Comparison of ENCODE assay signal across 14 cellular contexts in the genomic region with DNA sequence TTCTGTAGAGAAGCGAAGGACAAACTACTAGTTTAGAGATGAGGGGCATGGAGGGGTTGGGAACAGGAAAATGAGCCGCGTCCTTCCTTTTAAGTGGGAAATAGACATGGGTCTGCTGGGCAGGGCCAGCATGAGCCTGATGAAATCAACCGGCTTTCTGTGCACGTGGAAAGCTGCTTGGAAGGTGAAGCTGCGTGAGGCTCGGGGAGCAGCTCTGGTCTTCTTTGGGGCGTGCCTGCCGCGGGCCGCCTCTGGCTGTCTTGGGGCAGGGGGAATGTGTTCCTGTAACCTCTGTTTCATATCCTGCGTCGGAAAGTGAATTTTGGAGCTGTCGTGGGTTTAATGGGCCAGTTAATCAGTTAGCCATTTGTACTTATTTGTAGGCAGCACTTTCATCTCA.
DNase-seq lines count a peak whose midpoint lies in the region; ATAC-seq and TF ChIP-seq lines count a peak whose summit lies in the region.
"Had no signal": no experiment of that assay in that cellular context is flagged by ENCODE, and none has a peak within 500 bp of the region (broad histone marks: within the 10 kb centered on the region; RNA-seq: fewer than 3 reads in every experiment).

No MANE protein-coding gene starts in this region.

- H3K36me3 Mint-ChIP-seq in activated CD8-positive, alpha-beta T cell treated with anti-CD3 and anti-CD28 coated beads, Interleukin-2, amount 10 ng/mL, durations not matched to agents 7 days and 5 days (ENCODE audit: low read depth): no peaks in the 10 kb centered on the region
- H3K36me3 Mint-ChIP-seq in activated CD8-positive, alpha-beta T cell treated with anti-CD3 and anti-CD28 coated beads for 36 hours (ENCODE audit: low read depth): no peaks in the 10 kb centered on the region
- peaks cover 6% of the 10 kb centered on the region for H3K36me3 Mint-ChIP-seq in dendritic cell treated with granulocyte-macrophage colony-stimulating factor and Interleukin-4, amounts not matched to agents 40 ng/mL and 50 ng/mL, for 4 days (ENCODE audit: low read depth)
- no peaks in the 10 kb centered on the region for H3K36me3 Mint-ChIP-seq in activated CD8-positive, alpha-beta memory T cell treated with anti-CD3 and anti-CD28 coated beads, Interleukin-2, amount 10 ng/mL, durations not matched to agents 7 days and 5 days

- in situ Hi-C loops in GM13977 (cut with MboI; ENCODE audit: low pct_unique_long_range_greater_than_20kb, low sequenced_read_pairs, unreplicated experiment): no loop called here

- peaks cover 28% of the 10 kb centered on the region for H3K27me3 Mint-ChIP-seq in activated CD8-positive, alpha-beta T cell treated with anti-CD3 and anti-CD28 coated beads, Interleukin-2, amount 10 ng/mL, durations not matched to agents 7 days and 5 days (ENCODE audit: low read depth)
- peaks cover 22% of the 10 kb centered on the region for H3K27me3 Mint-ChIP-seq in activated CD8-positive, alpha-beta T cell treated with anti-CD3 and anti-CD28 coated beads for 36 hours
- peaks cover 47% of the 10 kb centered on the region for H3K27me3 Mint-ChIP-seq in dendritic cell treated with granulocyte-macrophage colony-stimulating factor and Interleukin-4, amounts not matched to agents 40 ng/mL and 50 ng/mL, for 4 days
- peaks cover 32% of the 10 kb centered on the region for H3K27me3 Mint-ChIP-seq in activated CD8-positive, alpha-beta memory T cell treated with anti-CD3 and anti-CD28 coated beads, Interleukin-2, amount 10 ng/mL, durations not matched to agents 7 days and 5 days

- intact Hi-C loops in activated CD8-positive, alpha-beta T cell treated with anti-CD3 and anti-CD28 coated beads for 36 hours (cut with micrococcal nuclease): no loop called here
- intact Hi-C loops in dendritic cell treated with granulocyte-macrophage colony-stimulating factor and Interleukin-4, amounts not matched to agents 40 ng/mL and 50 ng/mL, for 4 days (cut with micrococcal nuclease): no loop called here

- H3K4me1 Mint-ChIP-seq in activated CD8-positive, alpha-beta T cell treated with anti-CD3 and anti-CD28 coated beads, Interleukin-2, amount 10 ng/mL, durations not matched to agents 7 days and 5 days (ENCODE audit: low read depth): peaks cover 39% of the 10 kb centered on the region
- peaks cover 27% of the 10 kb centered on the region for H3K4me1 Mint-ChIP-seq in activated CD8-positive, alpha-beta T cell treated with anti-CD3 and anti-CD28 coated beads for 36 hours (ENCODE audit: low read depth)
- peaks cover 80% of the 10 kb centered on the region for H3K4me1 Mint-ChIP-seq in dendritic cell treated with granulocyte-macrophage colony-stimulating factor and Interleukin-4, amounts not matched to agents 40 ng/mL and 50 ng/mL, for 4 days (ENCODE audit: low read depth)
- peaks cover 11% of the 10 kb centered on the region for H3K4me1 Mint-ChIP-seq in activated CD8-positive, alpha-beta memory T cell treated with anti-CD3 and anti-CD28 coated beads, Interleukin-2, amount 10 ng/mL, durations not matched to agents 7 days and 5 days

- H3K4me3 Mint-ChIP-seq in activated CD8-positive, alpha-beta T cell treated with anti-CD3 and anti-CD28 coated beads, Interleukin-2, amount 10 ng/mL, durations not matched to agents 7 days and 5 days: no peak overlapping the region
- no peak overlapping the region for H3K4me3 Mint-ChIP-seq in activated CD8-positive, alpha-beta T cell treated with anti-CD3 and anti-CD28 coated beads for 36 hours
- H3K4me3 Mint-ChIP-seq in dendritic cell treated with granulocyte-macrophage colony-stimulating factor and Interleukin-4, amounts not matched to agents 40 ng/mL and 50 ng/mL, for 4 days: peak overlapping the region; percentile 55
- no peak overlapping the region for H3K4me3 Mint-ChIP-seq in activated CD8-positive, alpha-beta memory T cell treated with anti-CD3 and anti-CD28 coated beads, Interleukin-2, amount 10 ng/mL, durations not matched to agents 7 days and 5 days

- no peaks in the 10 kb centered on the region for H3K9me3 Mint-ChIP-seq in activated CD8-positive, alpha-beta T cell treated with anti-CD3 and anti-CD28 coated beads, Interleukin-2, amount 10 ng/mL, durations not matched to agents 7 days and 5 days (ENCODE audit: insufficient read depth)
- H3K9me3 Mint-ChIP-seq in activated CD8-positive, alpha-beta T cell treated with anti-CD3 and anti-CD28 coated beads for 36 hours: no peaks in the 10 kb centered on the region
- H3K9me3 Mint-ChIP-seq in dendritic cell treated with granulocyte-macrophage colony-stimulating factor and Interleukin-4, amounts not matched to agents 40 ng/mL and 50 ng/mL, for 4 days: no peaks in the 10 kb centered on the region
- no peaks in the 10 kb centered on the region for H3K9me3 Mint-ChIP-seq in activated CD8-positive, alpha-beta memory T cell treated with anti-CD3 and anti-CD28 coated beads, Interleukin-2, amount 10 ng/mL, durations not matched to agents 7 days and 5 days (ENCODE audit: low read depth)
- H3K9me3 Mint-ChIP-seq: activated CD4-positive, alpha-beta T cell treated with anti-CD3 and anti-CD28 coated beads, Interleukin-2, amount 10 ng/mL, durations not matched to agents 24 days and 14 days; activated T-helper 17 cell treated with anti-CD3 and anti-CD28 coated beads, Interleukin-2, amount 50 U/mL, for 72 hours; immature natural killer cell had no signal

- peak; percentile 4 for DNase-seq in activated CD8-positive, alpha-beta T cell treated with anti-CD3 and anti-CD28 coated beads, Interleukin-2, amount 10 ng/mL, durations not matched to agents 7 days and 5 days
- no peak for DNase-seq in activated CD8-positive, alpha-beta T cell treated with anti-CD3 and anti-CD28 coated beads for 36 hours
- DNase-seq in medulla oblongata (ENCODE audit: extremely low spot score): peak; percentile 57
- DNase-seq in superior temporal gyrus (ENCODE audit: extremely low spot score): peak; percentile 29
- DNase-seq in GM13977 (ENCODE audit: low spot score): no peak
- no peak for DNase-seq in activated CD8-positive, alpha-beta memory T cell treated with anti-CD3 and anti-CD28 coated beads, Interleukin-2, amount 10 ng/mL, durations not matched to agents 7 days and 5 days
- DNase-seq: activated CD4-positive, alpha-beta T cell treated with anti-CD3 and anti-CD28 coated beads, Interleukin-2, amount 10 ng/mL, durations not matched to agents 24 days and 14 days; DMS 273 treated with DMSO at 0.1 percent for 48 hours; immature natural killer cell; NCI-H2171 treated with DMSO at 0.1 percent for 48 hours; tibial artery had no signal

- ATAC-seq in activated CD8-positive, alpha-beta T cell treated with anti-CD3 and anti-CD28 coated beads, Interleukin-2, amount 10 ng/mL, durations not matched to agents 7 days and 5 days: no peak
- no peak for ATAC-seq in activated CD8-positive, alpha-beta T cell treated with anti-CD3 and anti-CD28 coated beads for 36 hours
- no peak for ATAC-seq in activated CD8-positive, alpha-beta memory T cell treated with anti-CD3 and anti-CD28 coated beads, Interleukin-2, amount 10 ng/mL, durations not matched to agents 7 days and 5 days
- ATAC-seq in HG03039 (IDR thresholded peaks at IDR 0.05; ENCODE audit: unreplicated experiment): no peak
- ATAC-seq: activated T-helper 17 cell treated with anti-CD3 and anti-CD28 coated beads, Interleukin-2, amount 50 U/mL, for 72 hours had no signal

- H3K27ac Mint-ChIP-seq in activated CD8-positive, alpha-beta T cell treated with anti-CD3 and anti-CD28 coated beads, Interleukin-2, amount 10 ng/mL, durations not matched to agents 7 days and 5 days: no peak overlapping the region
- no peak overlapping the region for H3K27ac Mint-ChIP-seq in activated CD8-positive, alpha-beta T cell treated with anti-CD3 and anti-CD28 coated beads for 36 hours
- peak overlapping the region; percentile 51 for H3K27ac Mint-ChIP-seq in dendritic cell treated with granulocyte-macrophage colony-stimulating factor and Interleukin-4, amounts not matched to agents 40 ng/mL and 50 ng/mL, for 4 days
- no peak overlapping the region for H3K27ac Mint-ChIP-seq in activated CD8-positive, alpha-beta memory T cell treated with anti-CD3 and anti-CD28 coated beads, Interleukin-2, amount 10 ng/mL, durations not matched to agents 7 days and 5 days
- H3K27ac Mint-ChIP-seq: activated CD4-positive, alpha-beta T cell treated with anti-CD3 and anti-CD28 coated beads, Interleukin-2, amount 10 ng/mL, durations not matched to agents 24 days and 14 days; immature natural killer cell had no signal

- CTCF ChIA-PET in activated CD8-positive, alpha-beta T cell treated with anti-CD3 and anti-CD28 coated beads, Interleukin-2, amount 10 ng/mL, durations not matched to agents 7 days and 5 days (lab: Charles Lee): interaction anchor here (1.1 kb wide), 1 partner anchor 24 kb away, joined by 3 read pairs; no protein-coding TSS in a partner anchor
- CTCF ChIA-PET in activated CD8-positive, alpha-beta T cell treated with anti-CD3 and anti-CD28 coated beads for 36 hours (lab: Charles Lee): interaction anchor here (1.0 to 3.0 kb wide), 9 partner anchors 9 to 264 kb away, joined by 3 to 13 read pairs (median 4); no protein-coding TSS in a partner anchor
- CTCF ChIA-PET in activated CD8-positive, alpha-beta memory T cell treated with anti-CD3 and anti-CD28 coated beads, Interleukin-2, amount 10 ng/mL, durations not matched to agents 7 days and 5 days (lab: Charles Lee): interaction anchor here (1.3 kb wide), 1 partner anchor 20 kb away, joined by 3 read pairs; no protein-coding TSS in a partner anchor

- no peak for TF ChIP-seq CTCF in activated CD8-positive, alpha-beta T cell treated with anti-CD3 and anti-CD28 coated beads for 36 hours (IDR thresholded peaks at IDR 0.05)
- no peak for TF ChIP-seq CTCF in GM13977 (IDR thresholded peaks at IDR 0.05; ENCODE audit: extremely low read depth, insufficient read depth, missing control alignments)

- POLR2A ChIA-PET in activated CD8-positive, alpha-beta T cell treated with anti-CD3 and anti-CD28 coated beads, Interleukin-2, amount 10 ng/mL, durations not matched to agents 7 days and 5 days (lab: Charles Lee): no interaction called here
- POLR2A ChIA-PET in activated CD8-positive, alpha-beta T cell treated with anti-CD3 and anti-CD28 coated beads for 36 hours (lab: Charles Lee): no interaction called here

Comparison
In these comparisons a context has a peak if more than half of its experiments do, and no peak if none do; other contexts are left out.
1. DNase-seq: peak in activated CD8-positive, alpha-beta T cell treated with anti-CD3 and anti-CD28 coated beads, Interleukin-2, amount 10 ng/mL, durations not matched to agents 7 days and 5 days (single experiment), medulla oblongata (single experiment) and superior temporal gyrus (single experiment); none in activated CD8-positive, alpha-beta T cell treated with anti-CD3 and anti-CD28 coated beads for 36 hours (single experiment), GM13977 (single experiment) and activated CD8-positive, alpha-beta memory T cell treated with anti-CD3 and anti-CD28 coated beads, Interleukin-2, amount 10 ng/mL, durations not matched to agents 7 days and 5 days (single experiment).